13 cellular contexts compared by ENCODE assay signal in the genomic region with DNA sequence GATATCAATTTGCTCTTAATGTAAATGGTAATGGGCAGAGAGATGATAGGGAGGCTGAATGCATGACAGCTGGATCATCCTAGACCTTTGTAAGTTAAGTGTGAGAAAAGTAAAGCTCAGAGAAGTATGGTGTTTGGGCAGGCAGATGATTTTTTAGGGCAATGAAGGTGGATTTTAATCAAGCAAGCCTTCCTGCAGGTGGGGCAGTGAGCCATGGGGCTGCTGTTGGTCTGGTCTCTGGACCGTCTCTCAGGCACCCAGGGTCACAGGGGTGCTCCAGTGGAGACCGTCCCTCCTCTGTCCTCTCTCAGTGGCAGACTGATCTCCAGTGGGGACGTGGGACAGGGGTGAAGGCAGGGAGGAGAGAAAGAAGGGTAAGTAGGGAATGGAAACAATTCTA.
DNase-seq lines count a peak whose midpoint lies in the region; ATAC-seq and TF ChIP-seq lines count a peak whose summit lies in the region.
"Had no signal": no experiment of that assay in that cellular context is flagged by ENCODE, and none has a peak within 500 bp of the region (broad histone marks: within the 10 kb centered on the region; RNA-seq: fewer than 3 reads in every experiment).

No MANE protein-coding gene starts in this region.

- peaks cover 2% of the 10 kb centered on the region for H3K9me3 Mint-ChIP-seq in activated T-cell treated with anti-CD3 and anti-CD28 coated beads, Interleukin-2, amount 50 U/mL, for 24 hours

- H3K4me3 Mint-ChIP-seq in activated T-cell treated with anti-CD3 and anti-CD28 coated beads, Interleukin-2, amount 50 U/mL, for 24 hours: peak overlapping the region; percentile 74

- no peak for ATAC-seq in foreskin keratinocyte
- ATAC-seq in GM18502 (IDR thresholded peaks at IDR 0.05; ENCODE audit: poor library complexity, unreplicated experiment): no peak

- H3K27me3 ChIP-seq in SU-DHL-6 (ENCODE audit: low read length): no peaks in the 10 kb centered on the region
- H3K27me3 ChIP-seq in foreskin keratinocyte: no peaks in the 10 kb centered on the region
- H3K27me3 ChIP-seq in suprapubic skin: no peaks in the 10 kb centered on the region
- H3K27me3 ChIP-seq: heart right ventricle had no signal

- no peak for DNase-seq in activated T-cell treated with anti-CD3 and anti-CD28 coated beads, Interleukin-2, amount 50 U/mL, for 24 hours
- no peak for DNase-seq in activated T-cell treated with anti-CD3 and anti-CD28 coated beads, Interleukin-2, amount 50 U/mL, for 1 hour
- DNase-seq in foreskin keratinocyte (no peak), suprapubic skin (ENCODE audit: low spot score in 2 of 2) (no peak), NCI-H2029 (lab: John Stamatoyannopoulos, UW) (no peak)
- DNase-seq in stimulated activated CD4-positive, alpha-beta T cell treated with anti-CD3 and anti-CD28 coated beads, Interleukin-4, amount 100 ng/mL, for 24 hours: no peak
- DNase-seq: heart right ventricle; NCI-H1092; NCI-H774; stimulated activated CD4-positive, alpha-beta T cell treated with anti-CD3 and anti-CD28 coated beads, Interleukin-12 subunit alpha, Interleukin-12 subunit beta, amount 100 ng/mL, for 4 hours; stimulated activated naive CD4-positive, alpha-beta T cell had no signal

- peaks cover 26% of the 10 kb centered on the region for H3K4me1 ChIP-seq in foreskin keratinocyte
- H3K4me1 ChIP-seq in suprapubic skin: peaks cover 32% of the 10 kb centered on the region

- 97% methylated on average over 3 of the region's 3 CpGs for WGBS in suprapubic skin

- peak overlapping the region; percentile 99 for H3K27ac Mint-ChIP-seq in activated T-cell treated with anti-CD3 and anti-CD28 coated beads, Interleukin-2, amount 50 U/mL, for 24 hours

- no peak for TF ChIP-seq EP300 in suprapubic skin (IDR thresholded peaks at IDR 0.05)

- H3K36me3 ChIP-seq in SU-DHL-6 (ENCODE audit: low read length): no peaks in the 10 kb centered on the region
- H3K36me3 ChIP-seq in suprapubic skin: no peaks in the 10 kb centered on the region

- H3F3A ChIP-seq in SU-DHL-6 (ENCODE audit: insufficient read depth): peaks cover 48% of the 10 kb centered on the region

- H3K4me3 ChIP-seq in SU-DHL-6 (ENCODE audit: insufficient read depth, low read length, poor library complexity, severe bottlenecking) (peak overlapping the region; percentile 21), suprapubic skin (no peak overlapping the region)
- H3K4me3 ChIP-seq: heart right ventricle had no signal

- no peaks in the 10 kb centered on the region for H3K27me3 Mint-ChIP-seq in activated T-cell treated with anti-CD3 and anti-CD28 coated beads, Interleukin-2, amount 50 U/mL, for 24 hours

- H3K9ac ChIP-seq in SU-DHL-6 (ENCODE audit: low read length): peak overlapping the region; percentile 52

- peaks cover 2% of the 10 kb centered on the region for H3K36me3 Mint-ChIP-seq in activated T-cell treated with anti-CD3 and anti-CD28 coated beads, Interleukin-2, amount 50 U/mL, for 24 hours (ENCODE audit: low read depth)

- H3K9me3 ChIP-seq in SU-DHL-6 (ENCODE audit: insufficient read depth, low read length) (no peaks in the 10 kb centered on the region), suprapubic skin (no peaks in the 10 kb centered on the region)
- H3K9me3 ChIP-seq: heart right ventricle had no signal

- H3K4me2 ChIP-seq in SU-DHL-6 (ENCODE audit: low read depth, low read length, poor library complexity, severe bottlenecking): peak overlapping the region; percentile 69

- TF ChIP-seq CTCF in SU-DHL-6 (IDR thresholded peaks at IDR 0.05; ENCODE audit: insufficient read depth, low read length, poor library complexity, severe bottlenecking) (peak; percentile 37), foreskin keratinocyte (conservative IDR thresholded peaks at IDR 0.05) (no peak), suprapubic skin (IDR thresholded peaks at IDR 0.05) (no peak)

- H3K27ac ChIP-seq in SU-DHL-6 (ENCODE audit: low read depth, low read length) (peak overlapping the region; percentile 91), foreskin keratinocyte (peak overlapping the region; percentile 93), suprapubic skin (peak overlapping the region; percentile 56)

- no peaks in the 10 kb centered on the region for H4K20me1 ChIP-seq in SU-DHL-6 (ENCODE audit: low read depth, low read length)

- H2AFZ ChIP-seq in SU-DHL-6 (ENCODE audit: low read depth, low read length, severe bottlenecking): peak overlapping the region; percentile 11

- H3K4me1 Mint-ChIP-seq in activated T-cell treated with anti-CD3 and anti-CD28 coated beads, Interleukin-2, amount 50 U/mL, for 24 hours (ENCODE audit: low read depth): peaks cover 89% of the 10 kb centered on the region

- H3K9me2 ChIP-seq in SU-DHL-6 (replicated peaks; ENCODE audit: insufficient read depth, low read length): no peaks in the 10 kb centered on the region

- no peak for TF ChIP-seq POLR2A in suprapubic skin (IDR thresholded peaks at IDR 0.05)

- H3K79me2 ChIP-seq in SU-DHL-6 (ENCODE audit: insufficient read depth, low read length): no peaks in the 10 kb centered on the region
